Comparison of ENCODE assay signal across 19 cellular contexts in the genomic region with DNA sequence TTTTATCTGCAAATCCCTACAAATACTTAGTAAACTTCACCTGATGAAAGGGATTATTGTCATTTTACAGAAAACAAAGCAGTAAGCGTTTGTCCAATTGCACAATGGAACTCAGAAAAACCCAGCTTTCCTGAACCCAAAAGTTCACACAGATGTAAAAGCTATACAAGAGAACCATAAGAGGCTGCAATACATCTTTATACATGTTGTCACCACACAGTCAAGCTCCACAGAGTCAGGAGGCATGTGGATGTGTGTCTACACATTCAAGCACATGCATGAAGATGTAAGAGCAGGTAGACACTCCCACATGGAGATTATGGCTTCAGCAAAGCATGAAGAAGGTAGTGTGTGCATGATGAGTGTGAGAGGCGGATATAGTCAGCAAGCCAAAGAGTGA.
DNase-seq lines count a peak whose midpoint lies in the region; ATAC-seq, FAIRE-seq and TF ChIP-seq lines count a peak whose summit lies in the region.
"Had no signal": no experiment of that assay in that cellular context is flagged by ENCODE, and none has a peak within 500 bp of the region (broad histone marks: within the 10 kb centered on the region; RNA-seq: fewer than 3 reads in every experiment).

No MANE protein-coding gene starts in this region.

- WGBS in K562 (ENCODE audit: insufficient coverage, low coverage, missing lambda C conversion rate), result 58% methylated on average over 2 of the region's 2 CpGs

- H4K20me1 ChIP-seq in K562 (replicated peaks; ENCODE audit: control insufficient read depth, insufficient read depth, low read length) (no peaks in the 10 kb centered on the region), osteoblast (ENCODE audit: insufficient read depth, low read length) (no peaks in the 10 kb centered on the region)
- H4K20me1 ChIP-seq: BLaER1 treated with 17β-estradiol and CSF1 and Interleukin-3, amounts not matched to agents 10 nM and 100 nM had no signal

- no peaks in the 10 kb centered on the region for H3K79me2 ChIP-seq in K562 (ENCODE audit: control insufficient read depth, insufficient read depth, low read length)
- no peaks in the 10 kb centered on the region for H3K79me2 ChIP-seq in osteoblast (ENCODE audit: insufficient read depth, low read length)

- peak overlapping the region; percentile 54 for H2AFZ ChIP-seq in K562 (ENCODE audit: low read depth, low read length)
- H2AFZ ChIP-seq in osteoblast (ENCODE audit: low read length), result no peak overlapping the region

- CTCF ChIA-PET in K562 (lab: Yijun Ruan, JAX; ENCODE audit: low intra/inter-chr PET ratio), result no interaction called here

- H3K4me3 ChIP-seq in K562 (no peak overlapping the region), osteoblast (ENCODE audit: insufficient read depth, low read length) (no peak overlapping the region)
- H3K4me3 ChIP-seq: BLaER1 treated with 17β-estradiol and CSF1 and Interleukin-3, amounts not matched to agents 10 nM and 100 nM; SJSA1 had no signal

- DNase-seq in HFFc6 (no peak), K562 (ENCODE audit: extremely low read depth in 1 of 4, low spot score in 3 of 4) (no peak), osteoblast (ENCODE audit: insufficient read length, low spot score, missing footprints) (no peak), iPS-NIHi11 (ENCODE audit: low spot score) (no peak), islet precursor cell (no peak)
- DNase-seq in stimulated activated effector memory CD8-positive, alpha-beta T cell treated with anti-CD3 and anti-CD28 coated beads, Interleukin-12 subunit alpha, Interleukin-12 subunit beta, amount 100 ng/mL, for 72 hours (ENCODE audit: low spot score in 2 of 2), result no peak
- DNase-seq: CD8-positive, alpha-beta memory T cell; DMS79; H7; KG1; NCI-H1105 treated with DMSO at 0.1 percent for 48 hours; NCI-H2029 treated with DMSO at 0.1 percent for 48 hours; NCI-H345; NCI-H526 had no signal

- no peak overlapping the region for H3K9ac ChIP-seq in K562 (ENCODE audit: insufficient read depth in 1 of 2, low read depth in 2 of 2, low read length in 2 of 2)
- H3K9ac ChIP-seq: BLaER1 treated with 17β-estradiol and CSF1 and Interleukin-3, amounts not matched to agents 10 nM and 100 nM had no signal

- no TSS peak for BruUV-seq in K562 (replicated peaks; lab: Mats Ljungman, UMichigan)

- in situ Hi-C loops in K562 (cut with MboI), result no loop called here

- H3K9me1 ChIP-seq in K562 (ENCODE audit: control insufficient read depth, insufficient read depth, low read length), result no peaks in the 10 kb centered on the region

- TF ChIP-seq CTCF in C4-2B (conservative IDR thresholded peaks at IDR 0.05) (no peak), HFFc6 (IDR thresholded peaks at IDR 0.05) (no peak), K562 (IDR thresholded peaks at IDR 0.05 in 2 of 3, conservative IDR thresholded peaks at IDR 0.05 in 1 of 3; ENCODE audit: insufficient read depth in 2 of 3, low read depth in 1 of 3, low read length in 3 of 3) (no peak), osteoblast (IDR thresholded peaks at IDR 0.05; ENCODE audit: extremely low read depth, low read depth, low read length) (no peak)

- no peak for ATAC-seq in K562
- no peak for ATAC-seq in GM18867 (IDR thresholded peaks at IDR 0.05; ENCODE audit: unreplicated experiment)
- no peak for ATAC-seq in stimulated activated effector memory CD8-positive, alpha-beta T cell treated with anti-CD3 and anti-CD28 coated beads, Interleukin-12 subunit alpha, Interleukin-12 subunit beta, amount 100 ng/mL, for 72 hours
- ATAC-seq: Right ventricle myocardium inferior had no signal

- peaks cover 0 to 15% of the 10 kb centered on the region in 2 experiments; a peak in 3 of 5 replicates for H3K4me1 ChIP-seq in K562 (replicated peaks in 1 of 2; ENCODE audit: control insufficient read depth in 2 of 2, insufficient read depth in 2 of 2, low read length in 2 of 2)
- H3K4me1 ChIP-seq in osteoblast (ENCODE audit: insufficient read depth, low read length), result peaks cover 26% of the 10 kb centered on the region

- no peak for TF ChIP-seq EP300 in K562 (IDR thresholded peaks at IDR 0.05; ENCODE audit: low read length)

- POLR2A ChIA-PET in K562 (lab: Yijun Ruan, JAX), result interaction anchor here (0.5 to 2.2 kb wide), 2 partner anchors 10 to 750 kb away, joined by 3 to 4 read pairs; no protein-coding TSS in a partner anchor

- H3K27me3 ChIP-seq in K562 (ENCODE audit: control insufficient read depth in 2 of 2, insufficient read depth in 2 of 2, low read length in 2 of 2), result no peaks in the 10 kb centered on the region; a peak in 1 of 5 replicates
- H3K27me3 ChIP-seq in osteoblast (ENCODE audit: insufficient read depth, low read length), result no peaks in the 10 kb centered on the region
- H3K27me3 ChIP-seq: BLaER1 treated with 17β-estradiol and CSF1 and Interleukin-3, amounts not matched to agents 10 nM and 100 nM; SJSA1 had no signal

- intact Hi-C loops in K562 (cut with micrococcal nuclease), result loop anchor here (10.0 kb wide), 2 partner anchors 59 to 109 kb away; no protein-coding TSS in a partner anchor

- no peaks in the 10 kb centered on the region for H3K9me3 Mint-ChIP-seq in HFFc6
- no peaks in the 10 kb centered on the region for H3K9me3 Mint-ChIP-seq in stimulated activated effector memory CD8-positive, alpha-beta T cell treated with anti-CD3 and anti-CD28 coated beads, Interleukin-12 subunit alpha, Interleukin-12 subunit beta, amount 100 ng/mL, for 72 hours
- H3K9me3 Mint-ChIP-seq: CD8-positive, alpha-beta memory T cell had no signal

- H3K4me2 ChIP-seq in K562 (ENCODE audit: insufficient read depth, low read length) (no peak overlapping the region), osteoblast (ENCODE audit: insufficient read depth, low read length) (no peak overlapping the region)

- TF ChIP-seq RAD21 in K562 (CRISPR knock-in tag; conservative IDR thresholded peaks at IDR 0.05 in 1 of 2, IDR thresholded peaks at IDR 0.05 in 1 of 2), result no peak

- H3K27ac ChIP-seq in C4-2B (peak overlapping the region; percentile 68; the same call in 1 of the 2 replicates), K562 (ENCODE audit: extremely low read depth, low read depth, low read length) (no peak overlapping the region), osteoblast (ENCODE audit: low read depth, low read length) (peak overlapping the region; percentile 60)
- H3K27ac ChIP-seq: SJSA1 had no signal

- no peaks in the 10 kb centered on the region for H3K27me3 Mint-ChIP-seq in HFFc6 (ENCODE audit: insufficient read depth)

- H3K9me3 ChIP-seq in K562 (replicated peaks; ENCODE audit: control insufficient read depth, insufficient read depth, low read depth, low read length), result no peaks in the 10 kb centered on the region
- H3K9me3 ChIP-seq in osteoblast (ENCODE audit: low read depth, low read length), result no peaks in the 10 kb centered on the region
- H3K9me3 ChIP-seq: SJSA1 had no signal

- no peaks in the 10 kb centered on the region for H3K36me3 Mint-ChIP-seq in HFFc6 (ENCODE audit: low read depth)
- no peaks in the 10 kb centered on the region for H3K36me3 Mint-ChIP-seq in stimulated activated effector memory CD8-positive, alpha-beta T cell treated with anti-CD3 and anti-CD28 coated beads, Interleukin-12 subunit alpha, Interleukin-12 subunit beta, amount 100 ng/mL, for 72 hours
- H3K36me3 Mint-ChIP-seq: CD8-positive, alpha-beta memory T cell had no signal

- H3K4me1 Mint-ChIP-seq in HFFc6 (ENCODE audit: low read depth), result peaks cover 38% of the 10 kb centered on the region
- H3K4me1 Mint-ChIP-seq in stimulated activated effector memory CD8-positive, alpha-beta T cell treated with anti-CD3 and anti-CD28 coated beads, Interleukin-12 subunit alpha, Interleukin-12 subunit beta, amount 100 ng/mL, for 72 hours, result no peaks in the 10 kb centered on the region
- H3K4me1 Mint-ChIP-seq: CD8-positive, alpha-beta memory T cell had no signal

- TF ChIP-seq POLR2A in K562 (conservative IDR thresholded peaks at IDR 0.05), result no peak

- H3K36me3 ChIP-seq in K562 (ENCODE audit: control insufficient read depth, insufficient read depth, low read length), result no peaks in the 10 kb centered on the region
- H3K36me3 ChIP-seq in osteoblast (ENCODE audit: insufficient read depth, low read length), result no peaks in the 10 kb centered on the region
- H3K36me3 ChIP-seq: BLaER1 treated with 17β-estradiol and CSF1 and Interleukin-3, amounts not matched to agents 10 nM and 100 nM; SJSA1 had no signal

- H3K27ac Mint-ChIP-seq in HFFc6, result peak overlapping the region; percentile 71
- no peak overlapping the region for H3K27ac Mint-ChIP-seq in stimulated activated effector memory CD8-positive, alpha-beta T cell treated with anti-CD3 and anti-CD28 coated beads, Interleukin-12 subunit alpha, Interleukin-12 subunit beta, amount 100 ng/mL, for 72 hours
- H3K27ac Mint-ChIP-seq: CD8-positive, alpha-beta memory T cell had no signal

- no peak for FAIRE-seq in K562 (lab: Jason Lieb, UNC)

- no peak overlapping the region for H3K4me3 Mint-ChIP-seq in HFFc6
- H3K4me3 Mint-ChIP-seq in stimulated activated effector memory CD8-positive, alpha-beta T cell treated with anti-CD3 and anti-CD28 coated beads, Interleukin-12 subunit alpha, Interleukin-12 subunit beta, amount 100 ng/mL, for 72 hours, result no peak overlapping the region
- H3K4me3 Mint-ChIP-seq: CD8-positive, alpha-beta memory T cell had no signal

TF ChIP-seq in K562, 482 proteins besides CTCF, POLR2A, EP300 and RAD21 (continues in another document):
- TF ChIP-seq TAF1 (IDR thresholded peaks at IDR 0.05; ENCODE audit: control insufficient read depth, extremely low read depth, insufficient read depth, low read length, severe bottlenecking) (no peak), RAD51 (IDR thresholded peaks at IDR 0.05; ENCODE audit: borderline replicate concordance, low read depth) (no peak), HMG20A (CRISPR knock-in tag; conservative IDR thresholded peaks at IDR 0.05) (no peak), EGR1 (conservative IDR thresholded peaks at IDR 0.05) (no peak), STAT5A (IDR thresholded peaks at IDR 0.05; ENCODE audit: borderline replicate concordance, low read length) (no peak), ZNF121 (CRISPR knock-in tag; conservative IDR thresholded peaks at IDR 0.05) (no peak), TEAD2 (tag; IDR thresholded peaks at IDR 0.05) (no peak), NR2C1 (IDR thresholded peaks at IDR 0.05) (no peak), NR2C1 (tag; IDR thresholded peaks at IDR 0.05) (no peak), ZNF133 (CRISPR knock-in tag; IDR thresholded peaks at IDR 0.05) (no peak), ZNF445 (CRISPR knock-in tag; IDR thresholded peaks at IDR 0.05; ENCODE audit: low read depth) (no peak)
- TF ChIP-seq, protein P1, sequence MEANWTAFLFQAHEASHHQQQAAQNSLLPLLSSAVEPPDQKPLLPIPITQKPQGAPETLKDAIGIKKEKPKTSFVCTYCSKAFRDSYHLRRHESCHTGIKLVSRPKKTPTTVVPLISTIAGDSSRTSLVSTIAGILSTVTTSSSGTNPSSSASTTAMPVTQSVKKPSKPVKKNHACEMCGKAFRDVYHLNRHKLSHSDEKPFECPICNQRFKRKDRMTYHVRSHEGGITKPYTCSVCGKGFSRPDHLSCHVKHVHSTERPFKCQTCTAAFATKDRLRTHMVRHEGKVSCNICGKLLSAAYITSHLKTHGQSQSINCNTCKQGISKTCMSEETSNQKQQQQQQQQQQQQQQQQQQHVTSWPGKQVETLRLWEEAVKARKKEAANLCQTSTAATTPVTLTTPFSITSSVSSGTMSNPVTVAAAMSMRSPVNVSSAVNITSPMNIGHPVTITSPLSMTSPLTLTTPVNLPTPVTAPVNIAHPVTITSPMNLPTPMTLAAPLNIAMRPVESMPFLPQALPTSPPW (CRISPR knock-in tag; IDR thresholded peaks at IDR 0.05), result no peak
